6 cellular contexts compared by ENCODE assay signal in genomic region chr14:31386271-31386670, GRCh38.
"Had no signal": no experiment of that assay in that cellular context is flagged by ENCODE, and none has a peak within 500 bp of the region (broad histone marks: within the 10 kb centered on the region; RNA-seq: fewer than 3 reads in every experiment).

No MANE protein-coding gene starts in this region.

- FAIRE-seq: HepG2, K562 had no signal

- H3K4me3 ChIP-seq: K562 had no signal

- H3K27ac ChIP-seq: HL-60 had no signal

- DNase-seq: IMR-90, KBM-7, KG1 had no signal
